Comparison of ENCODE assay signal across 17 cellular contexts in genomic region chr7:918441-919113, GRCh38. TPM values are rescaled to one million over a fixed set of nuclear protein-coding genes. Genes with fewer than 3 reads are reported as not detected.
DNase-seq lines count a peak whose midpoint lies in the region; ATAC-seq and TF ChIP-seq lines count a peak whose summit lies in the region.
"Had no signal": no experiment of that assay in that cellular context is flagged by ENCODE, and none has a peak within 500 bp of the region (broad histone marks: within the 10 kb centered on the region; RNA-seq: fewer than 3 reads in every experiment).

No MANE protein-coding gene starts in this region.

- 77 to 91% (median 86%) methylated on average over 15 to 21 of the region's 21 CpGs for WGBS in heart left ventricle, 4 donors
- no CpG with 5 or more reads among the region's 21 CpGs for WGBS in neuronal stem cell (ENCODE audit: extremely low coverage in 2 of 2, insufficient read length in 2 of 2, insufficient replicate concordance in 1 of 2), 2 donors

- POLR2A ChIA-PET in MCF 10A (lab: Yijun Ruan, JAX), result interaction anchor here (1.1 kb wide), 1 partner anchor 34 kb away, joined by 4 read pairs; no protein-coding TSS in a partner anchor

- no peak overlapping the region for H2AFZ ChIP-seq in neuronal stem cell (ENCODE audit: low read length)
- H2AFZ ChIP-seq: hepatocyte had no signal

- H3K4me3 ChIP-seq in heart left ventricle (no peak overlapping the region), neuronal stem cell (ENCODE audit: low read length in 2 of 2) (no peak overlapping the region), WERI-Rb-1 (ENCODE audit: low read depth, low read length) (no peak overlapping the region)
- H3K4me3 ChIP-seq: cardiac muscle cell, hepatocyte, K562 had no signal

- H3K9ac ChIP-seq in neuronal stem cell (ENCODE audit: low read depth, low read length, poor library complexity), result peak overlapping the region; percentile 77

- no TSS peak for BruUV-seq in MCF 10A (replicated peaks; lab: Mats Ljungman, UMichigan)

- H3K36me3 ChIP-seq in heart left ventricle, result no peaks in the 10 kb centered on the region
- H3K36me3 ChIP-seq in neuronal stem cell (replicated peaks in 1 of 2; ENCODE audit: control insufficient read depth in 2 of 2, insufficient read depth in 2 of 2, low read length in 2 of 2), result no peaks in the 10 kb centered on the region
- H3K36me3 ChIP-seq in WERI-Rb-1, result no peaks in the 10 kb centered on the region
- H3K36me3 ChIP-seq: cardiac muscle cell had no signal

- peaks cover 0 to 5% (median 0%) of the 10 kb centered on the region in 9 donors for H3K27me3 ChIP-seq in heart left ventricle
- H3K27me3 ChIP-seq in neuronal stem cell (ENCODE audit: control insufficient read depth in 3 of 3, insufficient read depth in 3 of 3, low read depth in 1 of 3, low read length in 3 of 3), result peaks cover 0 to 23% (median 0%) of the 10 kb centered on the region in 3 experiments
- H3K27me3 ChIP-seq in WERI-Rb-1 (ENCODE audit: insufficient read depth, low read depth, severe bottlenecking), result no peaks in the 10 kb centered on the region
- H3K27me3 ChIP-seq: cardiac muscle cell, hepatocyte had no signal

- H2BK15ac ChIP-seq in neuronal stem cell (ENCODE audit: low read length), result no peak overlapping the region

- no peaks in the 10 kb centered on the region for H3K9me3 Mint-ChIP-seq in MCF 10A (ENCODE audit: unreplicated experiment)
- H3K9me3 Mint-ChIP-seq: activated naive CD8-positive, alpha-beta T cell treated with anti-CD3 and anti-CD28 coated beads for 36 hours; stimulated activated naive CD8-positive, alpha-beta T cell treated with anti-CD3 and anti-CD28 coated beads, Interleukin-15, amount 100 ng/mL, for 72 hours had no signal

- H3K18ac ChIP-seq in neuronal stem cell (ENCODE audit: low read length), result peak overlapping the region; percentile 76

- H2AK5ac ChIP-seq in neuronal stem cell (ENCODE audit: low read depth, low read length), result peak overlapping the region; percentile 75

- peak; percentile 1 for DNase-seq in stimulated activated CD4-positive, alpha-beta T cell treated with anti-CD3 and anti-CD28 coated beads, Interleukin-15, amount 100 ng/mL, for 24 hours
- DNase-seq in stimulated activated CD4-positive, alpha-beta T cell treated with anti-CD3 and anti-CD28 coated beads, Interleukin-2, amount 100 ng/mL, for 48 hours, result no peak
- DNase-seq in heart left ventricle (peak; percentile 4 to 49 (median 13)), neuronal stem cell (ENCODE audit: low spot score) (no peak), MCF 10A (ENCODE audit: unreplicated experiment) (no peak), WERI-Rb-1 (no peak), HuH-7 (ENCODE audit: low spot score) (no peak)
- DNase-seq: activated naive CD8-positive, alpha-beta T cell treated with anti-CD3 and anti-CD28 coated beads for 36 hours; COR-L47; effector CD8-positive, alpha-beta T cell; NCI-H1092 treated with DMSO at 0.1 percent for 48 hours; NCI-H774; stimulated activated naive CD8-positive, alpha-beta T cell treated with anti-CD3 and anti-CD28 coated beads, Interleukin-15, amount 100 ng/mL, for 72 hours; SW 1271 had no signal

- H3K36me3 Mint-ChIP-seq in MCF 10A (ENCODE audit: insufficient read depth, unreplicated experiment), result no peaks in the 10 kb centered on the region

- no peaks in the 10 kb centered on the region for H3K9me3 ChIP-seq in heart left ventricle
- H3K9me3 ChIP-seq in neuronal stem cell (replicated peaks in 1 of 2; ENCODE audit: control insufficient read depth in 2 of 2, insufficient read depth in 1 of 2, low read depth in 1 of 2, low read length in 2 of 2), result no peaks in the 10 kb centered on the region
- no peaks in the 10 kb centered on the region for H3K9me3 ChIP-seq in WERI-Rb-1 (ENCODE audit: severe bottlenecking)

- peak overlapping the region; percentile 61 for H2BK120ac ChIP-seq in neuronal stem cell (ENCODE audit: low read depth, low read length)

- H2BK5ac ChIP-seq in neuronal stem cell (ENCODE audit: low read length), result no peak overlapping the region

- TF ChIP-seq POLR2A in heart left ventricle (IDR thresholded peaks at IDR 0.05), result no peak

- peak overlapping the region; percentile 84 for H2BK12ac ChIP-seq in neuronal stem cell (ENCODE audit: low read length)

- no peak overlapping the region for H3K4me3 Mint-ChIP-seq in MCF 10A (ENCODE audit: unreplicated experiment)
- H3K4me3 Mint-ChIP-seq: activated naive CD8-positive, alpha-beta T cell treated with anti-CD3 and anti-CD28 coated beads for 36 hours; stimulated activated naive CD8-positive, alpha-beta T cell treated with anti-CD3 and anti-CD28 coated beads, Interleukin-15, amount 100 ng/mL, for 72 hours had no signal

- CTCF ChIA-PET in MCF 10A (lab: Yijun Ruan, JAX), result interaction anchor here (0.6 kb wide), 1 partner anchor 147 kb away, joined by 3 read pairs; no protein-coding TSS in a partner anchor

- no peak overlapping the region for H3K4me2 ChIP-seq in neuronal stem cell (ENCODE audit: insufficient read depth, low read length, poor library complexity, severe bottlenecking)
- H3K4me2 ChIP-seq: hepatocyte had no signal

- peak overlapping the region; percentile 37 for H3K4ac ChIP-seq in neuronal stem cell (ENCODE audit: low read length)

- no peak overlapping the region for H4K91ac ChIP-seq in neuronal stem cell (ENCODE audit: low read depth, low read length, poor library complexity)

- no peak overlapping the region for H3K27ac ChIP-seq in heart left ventricle
- no peak overlapping the region for H3K27ac ChIP-seq in neuronal stem cell (replicated peaks; ENCODE audit: low read length)
- no peak overlapping the region for H3K27ac ChIP-seq in WERI-Rb-1
- H3K27ac ChIP-seq: cardiac muscle cell, hepatocyte had no signal

- H3K79me1 ChIP-seq in neuronal stem cell (ENCODE audit: low read depth, low read length), result no peaks in the 10 kb centered on the region

- intact Hi-C loops in heart left ventricle (cut with DNase I), result loop anchor here in 2 of 10 donors (10.0 kb wide), 1 partner anchor 146 kb away; no protein-coding TSS in a partner anchor
- intact Hi-C loops in MCF 10A (cut with micrococcal nuclease), result no loop called here

- H3K27me3 Mint-ChIP-seq in MCF 10A (ENCODE audit: insufficient read depth, unreplicated experiment), result no peaks in the 10 kb centered on the region
- H3K27me3 Mint-ChIP-seq: activated naive CD8-positive, alpha-beta T cell treated with anti-CD3 and anti-CD28 coated beads for 36 hours; stimulated activated naive CD8-positive, alpha-beta T cell treated with anti-CD3 and anti-CD28 coated beads, Interleukin-15, amount 100 ng/mL, for 72 hours had no signal

- no peak overlapping the region for H3K27ac Mint-ChIP-seq in MCF 10A (ENCODE audit: low read depth, unreplicated experiment)

- H3K4me1 Mint-ChIP-seq in MCF 10A (ENCODE audit: insufficient read depth, unreplicated experiment), result peaks cover 4% of the 10 kb centered on the region

- no peak overlapping the region for H3K14ac ChIP-seq in neuronal stem cell (ENCODE audit: low read length)

- TF ChIP-seq CTCF in heart left ventricle (IDR thresholded peaks at IDR 0.05), result no peak
- TF ChIP-seq CTCF in MCF 10A (IDR thresholded peaks at IDR 0.05; ENCODE audit: unreplicated experiment), result no peak
- no peak for TF ChIP-seq CTCF in WERI-Rb-1 (IDR thresholded peaks at IDR 0.05; ENCODE audit: low read depth, low read length)

- peak overlapping the region; percentile 65 for H3K23ac ChIP-seq in neuronal stem cell (ENCODE audit: low read depth, low read length, poor library complexity)

- peaks cover 0 to 23% (median 1%) of the 10 kb centered on the region in 12 donors for H3K4me1 ChIP-seq in heart left ventricle
- peaks cover 7 to 28% of the 10 kb centered on the region in 2 donors for H3K4me1 ChIP-seq in neuronal stem cell (ENCODE audit: control insufficient read depth in 2 of 2, insufficient read depth in 1 of 2, low read depth in 1 of 2, low read length in 2 of 2)

- H4K8ac ChIP-seq in neuronal stem cell (ENCODE audit: low read depth, low read length), result no peak overlapping the region

- no peak for ATAC-seq in heart left ventricle
- ATAC-seq: K562; stimulated activated naive CD8-positive, alpha-beta T cell treated with anti-CD3 and anti-CD28 coated beads, Interleukin-15, amount 100 ng/mL, for 72 hours had no signal

RNA-seq across cellular contexts. Expression of gene ADAP1, which starts 35.9 kb away (rescaled TPM):
- total RNA-seq in heart left ventricle (10 to 100 TPM in 6 of 9 donors, 1 to 10 TPM in 3; 7.0 to 16.5 (median 12.0) TPM), MCF 10A (2022) (7.0 and 10.5 TPM in 2 replicates)
- 10 to 100 TPM in 1 of 2 donors, 1 to 10 TPM in 1; 3.1 to 14.0 TPM for polyA plus RNA-seq in heart left ventricle
- polyA plus RNA-seq in neuronal stem cell (2013, experiment 1 of 2), result 0.50 TPM
- polyA plus RNA-seq in neuronal stem cell (2013, experiment 2 of 2), result 0.48 TPM

RNA-seq across cellular contexts. Expression of gene GET4, which starts 42.2 kb away (rescaled TPM):
- total RNA-seq in heart left ventricle (10 to 100 TPM; 14.6 to 27.3 (median 18.6) TPM), MCF 10A (2022) (32.6 and 43.9 TPM in 2 replicates)
- 10 to 100 TPM; 19.7 to 34.1 TPM for polyA plus RNA-seq in heart left ventricle
- 28.4 TPM for polyA plus RNA-seq in neuronal stem cell (2013, experiment 1 of 2)
- polyA plus RNA-seq in neuronal stem cell (2013, experiment 2 of 2), result 27.9 TPM

RNA-seq across cellular contexts. Expression of gene COX19, which starts 56.8 kb away (rescaled TPM):
- total RNA-seq in heart left ventricle, result 1 to 10 TPM; 3.1 to 7.8 (median 6.5) TPM
- polyA plus RNA-seq in heart left ventricle, result 1 to 10 TPM; 5.7 to 6.6 TPM
- polyA plus RNA-seq in neuronal stem cell (2013, experiment 1 of 2), result 8.7 TPM
- 8.9 TPM for polyA plus RNA-seq in neuronal stem cell (2013, experiment 2 of 2)
- 14.7 and 16.5 TPM in 2 replicates for total RNA-seq in MCF 10A (2022)

Comparison
In these comparisons a context has a peak if more than half of its experiments do, and no peak if none do; other contexts are left out.
1. DNase-seq: peak in stimulated activated CD4-positive, alpha-beta T cell treated with anti-CD3 and anti-CD28 coated beads, Interleukin-15, amount 100 ng/mL, for 24 hours (single experiment) and heart left ventricle (5 of 5); none in stimulated activated CD4-positive, alpha-beta T cell treated with anti-CD3 and anti-CD28 coated beads, Interleukin-2, amount 100 ng/mL, for 48 hours (0 of 2), neuronal stem cell (single experiment), MCF 10A (single experiment), WERI-Rb-1 (single experiment) and HuH-7 (single experiment).